26 cellular contexts compared by ENCODE assay signal in the genomic region with DNA sequence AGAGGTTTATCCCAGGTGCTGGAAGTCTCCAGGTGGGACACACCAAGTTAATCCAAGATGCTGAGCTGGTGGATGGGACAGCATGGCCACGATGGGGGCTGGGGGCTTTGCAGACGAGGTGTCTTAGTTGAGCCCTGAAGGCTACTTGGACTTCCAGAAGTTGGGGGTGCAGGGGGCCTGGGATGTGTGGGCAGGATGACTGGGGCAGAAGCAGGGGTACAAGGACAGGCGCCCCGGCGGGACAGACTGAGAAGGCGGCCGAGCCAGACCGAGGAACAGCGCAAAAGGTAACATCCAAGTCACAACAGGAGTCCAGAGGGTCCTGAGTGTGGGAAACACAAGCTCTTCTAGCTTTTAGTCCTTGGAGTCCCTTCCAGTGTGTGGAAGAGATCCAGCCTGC.
"Had no signal": no experiment of that assay in that cellular context is flagged by ENCODE, and none has a peak within 500 bp of the region (broad histone marks: within the 10 kb centered on the region; RNA-seq: fewer than 3 reads in every experiment).

No MANE protein-coding gene starts in this region.

- DNase-seq: activated CD4-positive, alpha-beta memory T cell treated with anti-CD3 and anti-CD28 coated beads for 36 hours; activated CD4-positive, alpha-beta T cell treated with anti-CD3 and anti-CD28 coated beads, Interleukin-2, amount 10 ng/mL, durations not matched to agents 24 days and 14 days; activated CD4-positive, CD25-positive, alpha-beta regulatory T cell treated with anti-CD3 and anti-CD28 coated beads, Interleukin-2, amount 50 U/mL, for 72 hours; activated CD8-positive, alpha-beta memory T cell treated with anti-CD3 and anti-CD28 coated beads, Interleukin-2, amount 50 U/mL, for 4 hours; activated gamma-delta T cell treated with Interleukin-2 at 50 U/mL for 16 hours; activated naive CD4-positive, alpha-beta T cell treated with anti-CD3 and anti-CD28 coated beads, Interleukin-2, amount 50 U/mL, for 16 hours; activated T-cell treated with anti-CD3 and anti-CD28 coated beads, Interleukin-2, amount 50 U/mL, for 1 hour; amniotic stem cell; brain microvascular endothelial cell; effector memory CD8-positive, alpha-beta T cell; foreskin keratinocyte; islet precursor cell; natural killer cell; retina; stimulated activated CD4-positive, alpha-beta T cell treated with anti-CD3 and anti-CD28 coated beads, Interleukin-1b, Interleukin-23, amount 100 ng/mL, for 48 hours; stimulated activated CD4-positive, alpha-beta T cell treated with anti-CD3 and anti-CD28 coated beads, Interleukin-4, amount 100 ng/mL, for 4 hours; stimulated activated CD8-positive, alpha-beta memory T cell treated with anti-CD3 and anti-CD28 coated beads, Interleukin-4, amount 100 ng/mL, for 48 hours; T-helper 17 cell; T1000; tibial artery had no signal

- H3K36me3 ChIP-seq: brain microvascular endothelial cell, suprapubic skin had no signal

- H2AFZ ChIP-seq: hepatocyte had no signal

- H3K4me2 ChIP-seq: hepatocyte, smooth muscle cell had no signal

- H3K9me3 ChIP-seq: suprapubic skin had no signal

- ATAC-seq: effector memory CD8-positive, alpha-beta T cell; foreskin keratinocyte; natural killer cell; sciatic nerve; SK-N-SH treated with all-trans-retinoic acid at 6 μM for 48 hours; T-helper 17 cell had no signal

- H3K27ac ChIP-seq: brain microvascular endothelial cell, coronary artery, foreskin keratinocyte, hepatocyte, suprapubic skin, tibial artery had no signal

- H3K4me3 ChIP-seq: coronary artery, hepatocyte, smooth muscle cell, suprapubic skin, tibial artery had no signal

- H3K27me3 ChIP-seq: brain microvascular endothelial cell, foreskin keratinocyte, hepatocyte, suprapubic skin, tibial artery had no signal
